Comparison of ENCODE assay signal across 19 cellular contexts in genomic region chr16:90026135-90026534, GRCh38. TPM values are rescaled to one million over a fixed set of nuclear protein-coding genes. Genes with fewer than 3 reads are reported as not detected.
A peak's percentile ranks its signal among the peaks of the same experiment; 100 is the strongest.
DNase-seq lines count a peak whose midpoint lies in the region; ATAC-seq, FAIRE-seq and TF ChIP-seq lines count a peak whose summit lies in the region.
"Had no signal": no experiment of that assay in that cellular context is flagged by ENCODE, and none has a peak within 500 bp of the region (broad histone marks: within the 10 kb centered on the region; RNA-seq: fewer than 3 reads in every experiment).

No MANE protein-coding gene starts in this region.

- H2AFZ ChIP-seq in GM12878 (ENCODE audit: control insufficient read depth, low read depth, low read length), result no peak overlapping the region

- no peak for TF ChIP-seq RAD21 in GM12878 (IDR thresholded peaks at IDR 0.05; ENCODE audit: insufficient read depth, low read depth, low read length)

- FAIRE-seq in GM12878 (lab: Jason Lieb, UNC) (no peak), H54 (lab: Jason Lieb, UNC) (no peak)

- CTCF ChIA-PET in GM12878 (lab: Yijun Ruan, JAX) (no interaction called here), HEK293T (lab: Yijun Ruan, JAX) (no interaction called here)

- H3K36me3 Mint-ChIP-seq in activated naive CD8-positive, alpha-beta T cell treated with anti-CD3 and anti-CD28 coated beads, Interleukin-2, amount 10 ng/mL, durations not matched to agents 7 days and 5 days, result peaks cover 2% of the 10 kb centered on the region
- peaks cover 5% of the 10 kb centered on the region for H3K36me3 Mint-ChIP-seq in activated naive CD8-positive, alpha-beta T cell treated with anti-CD3 and anti-CD28 coated beads, Interleukin-2, amount 50 U/mL, for 24 hours (ENCODE audit: low read depth)

- ATAC-seq in activated naive CD8-positive, alpha-beta T cell treated with anti-CD3 and anti-CD28 coated beads, Interleukin-2, amount 10 ng/mL, durations not matched to agents 7 days and 5 days (ENCODE audit: low read depth), result no peak
- no peak for ATAC-seq in activated naive CD8-positive, alpha-beta T cell treated with anti-CD3 and anti-CD28 coated beads, Interleukin-2, amount 50 U/mL, for 24 hours
- peak; percentile 30; the same call in 2 of the 3 replicates for ATAC-seq in GM12878
- no peak for ATAC-seq in HG02642 (IDR thresholded peaks at IDR 0.05; ENCODE audit: poor library complexity, unreplicated experiment)
- ATAC-seq: sciatic nerve had no signal

- DNase-seq in activated naive CD8-positive, alpha-beta T cell treated with anti-CD3 and anti-CD28 coated beads, Interleukin-2, amount 10 ng/mL, durations not matched to agents 7 days and 5 days, result no peak
- DNase-seq in activated naive CD8-positive, alpha-beta T cell treated with anti-CD3 and anti-CD28 coated beads, Interleukin-2, amount 50 U/mL, for 24 hours, result no peak
- DNase-seq in Kasumi-1 (lab: John Stamatoyannopoulos, UW) (peak; percentile 42 to 51), GM12878 (ENCODE audit: low read depth, low spot score) (no peak), DMS153 treated with DMSO at 0.1 percent for 48 hours (lab: John Stamatoyannopoulos, UW; ENCODE audit: unreplicated experiment) (no peak), HEK293T (ENCODE audit: extremely low spot score) (no peak), H54 (ENCODE audit: insufficient read length, low spot score) (no peak)
- DNase-seq: activated CD4-positive, alpha-beta T cell treated with anti-CD3 and anti-CD28 coated beads, Interleukin-2, amount 50 U/mL, for 1 hour; amygdala; mesenchymal stem cell; NCI-H2081 treated with DMSO at 0.1 percent for 48 hours; SHP77 treated with DMSO at 0.1 percent for 48 hours; stimulated activated CD4-positive, alpha-beta T cell treated with anti-CD3 and anti-CD28 coated beads, Interleukin-2, amount 100 ng/mL, for 48 hours; T1000; thyroid gland had no signal

- no peak for TF ChIP-seq POLR2A in GM12878 (IDR thresholded peaks at IDR 0.05; ENCODE audit: low read depth, low read length)
- no peak for TF ChIP-seq POLR2A in H54 (IDR thresholded peaks at IDR 0.05; ENCODE audit: low read depth, low read length)

- H3K27ac ChIP-seq in GM12878 (ENCODE audit: control insufficient read depth, insufficient read depth), result no peak overlapping the region
- H3K27ac ChIP-seq: neutrophil, thyroid gland had no signal

- H3K27ac Mint-ChIP-seq in activated naive CD8-positive, alpha-beta T cell treated with anti-CD3 and anti-CD28 coated beads, Interleukin-2, amount 10 ng/mL, durations not matched to agents 7 days and 5 days, result no peak overlapping the region
- H3K27ac Mint-ChIP-seq in activated naive CD8-positive, alpha-beta T cell treated with anti-CD3 and anti-CD28 coated beads, Interleukin-2, amount 50 U/mL, for 24 hours, result no peak overlapping the region
- H3K27ac Mint-ChIP-seq: activated T-helper 1 cell treated with anti-CD3 and anti-CD28 coated beads, Interleukin-12 subunit alpha, Interleukin-12 subunit beta, Interleukin-2, Interleukin-4 antibody, amounts not matched to agents 30 ng/mL and 10 ng/mL and 1 ng/mL, durations not matched to agents 14 hours and 24 hours and 36 hours had no signal

- SMC1A ChIA-PET in GM12878 (lab: Charles Lee; ENCODE audit: uncharacterized antibody, unreplicated experiment), result no interaction called here

- TF ChIP-seq EP300 in GM12878 (IDR thresholded peaks at IDR 0.05; ENCODE audit: borderline replicate concordance in 1 of 2, control insufficient read depth in 1 of 2, low read depth in 2 of 2, low read length in 2 of 2), result no peak

- peaks cover 4% of the 10 kb centered on the region for H3K27me3 Mint-ChIP-seq in activated naive CD8-positive, alpha-beta T cell treated with anti-CD3 and anti-CD28 coated beads, Interleukin-2, amount 10 ng/mL, durations not matched to agents 7 days and 5 days
- no peaks in the 10 kb centered on the region for H3K27me3 Mint-ChIP-seq in activated naive CD8-positive, alpha-beta T cell treated with anti-CD3 and anti-CD28 coated beads, Interleukin-2, amount 50 U/mL, for 24 hours

- H3K9me3 Mint-ChIP-seq in activated naive CD8-positive, alpha-beta T cell treated with anti-CD3 and anti-CD28 coated beads, Interleukin-2, amount 10 ng/mL, durations not matched to agents 7 days and 5 days, result peaks cover 2% of the 10 kb centered on the region
- H3K9me3 Mint-ChIP-seq in activated naive CD8-positive, alpha-beta T cell treated with anti-CD3 and anti-CD28 coated beads, Interleukin-2, amount 50 U/mL, for 24 hours, result peaks cover 5% of the 10 kb centered on the region

- H3K4me3 ChIP-seq in GM12878, result no peak overlapping the region
- H3K4me3 ChIP-seq: thyroid gland had no signal

- no peak for TF ChIP-seq CTCF in GM12878 (IDR thresholded peaks at IDR 0.05 in 2 of 3, conservative IDR thresholded peaks at IDR 0.05 in 1 of 3; ENCODE audit: control insufficient read depth in 2 of 3, extremely low read depth in 1 of 3, insufficient read depth in 1 of 3, low read depth in 3 of 3, low read length in 3 of 3)

- WGBS in GM12878 (ENCODE audit: insufficient coverage, insufficient replicate concordance, low lambda C conversion rate, missing lambda C conversion rate), result 11% methylated on average over 8 of the region's 8 CpGs

- no peak overlapping the region for H3K9ac ChIP-seq in GM12878 (ENCODE audit: control insufficient read depth, insufficient read depth, low read length)

- H3K4me1 Mint-ChIP-seq in activated naive CD8-positive, alpha-beta T cell treated with anti-CD3 and anti-CD28 coated beads, Interleukin-2, amount 10 ng/mL, durations not matched to agents 7 days and 5 days, result peaks cover 17% of the 10 kb centered on the region
- peaks cover 17% of the 10 kb centered on the region for H3K4me1 Mint-ChIP-seq in activated naive CD8-positive, alpha-beta T cell treated with anti-CD3 and anti-CD28 coated beads, Interleukin-2, amount 50 U/mL, for 24 hours

- BruUV-seq in GM12878 (replicated peaks; lab: Mats Ljungman, UMichigan), result no TSS peak

- peak overlapping the region; percentile 2 for H3K4me3 Mint-ChIP-seq in activated naive CD8-positive, alpha-beta T cell treated with anti-CD3 and anti-CD28 coated beads, Interleukin-2, amount 10 ng/mL, durations not matched to agents 7 days and 5 days
- no peak overlapping the region for H3K4me3 Mint-ChIP-seq in activated naive CD8-positive, alpha-beta T cell treated with anti-CD3 and anti-CD28 coated beads, Interleukin-2, amount 50 U/mL, for 24 hours
- H3K4me3 Mint-ChIP-seq: activated T-helper 1 cell treated with anti-CD3 and anti-CD28 coated beads, Interleukin-12 subunit alpha, Interleukin-12 subunit beta, Interleukin-2, Interleukin-4 antibody, amounts not matched to agents 30 ng/mL and 10 ng/mL and 1 ng/mL, durations not matched to agents 14 hours and 24 hours and 36 hours had no signal

- no peaks in the 10 kb centered on the region for H3K9me3 ChIP-seq in GM12878 (replicated peaks; ENCODE audit: control insufficient read depth, insufficient read depth, low read length)
- H3K9me3 ChIP-seq: neutrophil, thyroid gland had no signal

- no peaks in the 10 kb centered on the region for H3K27me3 ChIP-seq in GM12878 (replicated peaks in 1 of 2; ENCODE audit: control insufficient read depth in 2 of 2, insufficient read depth in 2 of 2, low read length in 1 of 2)
- H3K27me3 ChIP-seq: neutrophil, thyroid gland had no signal

- in situ Hi-C loops in GM12878 (cut with MboI), result no loop called here

- RAD21 ChIA-PET in GM12878 (lab: Charles Lee; ENCODE audit: unreplicated experiment), result no interaction called here

- no peaks in the 10 kb centered on the region for H4K20me1 ChIP-seq in GM12878 (ENCODE audit: control insufficient read depth, insufficient read depth)

- H3K4me1 ChIP-seq in GM12878 (ENCODE audit: control insufficient read depth, insufficient read depth, low read length), result no peaks in the 10 kb centered on the region

- intact Hi-C loops in GM12878 (cut with micrococcal nuclease; ENCODE audit: unreplicated experiment), result no loop called here

- H3K36me3 ChIP-seq in GM12878 (ENCODE audit: control insufficient read depth in 2 of 2, insufficient read depth in 2 of 2, low read length in 1 of 2), result no peaks in the 10 kb centered on the region
- H3K36me3 ChIP-seq: neutrophil had no signal

- H3K4me2 ChIP-seq in GM12878 (ENCODE audit: control insufficient read depth, insufficient read depth), result no peak overlapping the region

- no peaks in the 10 kb centered on the region for H3K79me2 ChIP-seq in GM12878 (ENCODE audit: control insufficient read depth, insufficient read depth, low read length)

- POLR2A ChIA-PET in activated naive CD8-positive, alpha-beta T cell treated with anti-CD3 and anti-CD28 coated beads, Interleukin-2, amount 10 ng/mL, durations not matched to agents 7 days and 5 days (lab: Charles Lee), result no interaction called here
- POLR2A ChIA-PET in GM12878 (lab: Charles Lee), result interaction anchor here (0.7 kb wide), 3 partner anchors 9 to 71 kb away, joined by 4 to 5 read pairs (median 5); no protein-coding TSS in a partner anchor
- POLR2A ChIA-PET in HEK293T (lab: Yijun Ruan, JAX), result interaction anchor here (0.8 kb wide), 1 partner anchor 9 kb away, joined by 3 read pairs; no protein-coding TSS in a partner anchor

RNA-seq across cellular contexts. Expression of gene DBNDD1, which starts 6.9 kb away (rescaled TPM):
- total RNA-seq in activated naive CD8-positive, alpha-beta T cell treated with anti-CD3 and anti-CD28 coated beads, Interleukin-2, amount 10 ng/mL, durations not matched to agents 7 days and 5 days, result 1 to 10 TPM in 1 of 2 experiments, under 1 TPM in 1; 0.62 to 1.2 TPM
- 3.7 and 4.0 TPM in 2 replicates for total RNA-seq in GM12878 (2013; cell fraction: nucleolus; rRNA removed)
- 0.45 and 0.54 TPM in 2 replicates for total RNA-seq in GM12878 (2014; rRNA removed)
- 0.63 and 0.92 TPM in 2 replicates for total RNA-seq in GM12878 (2014; rRNA removed; fragmentation: Illumina TruSeq; extraction: Trizol)
- 1.3 and 1.5 TPM in 2 replicates for total RNA-seq in GM12878 (2021)
- polyA plus RNA-seq in GM12878 (2011; ENCODE audit: low read depth), result 2.5 TPM
- 2.8 and 4.6 TPM in 2 replicates for polyA plus RNA-seq in GM12878 (2011; rRNA removed)
- 9.2 and 9.6 TPM in 2 replicates for polyA plus RNA-seq in GM12878 (2011; cell fraction: cytosol; rRNA removed)
- 5.9 and 10.9 TPM in 2 replicates for polyA plus RNA-seq in GM12878 (2011; cell fraction: nucleus; rRNA removed)
- polyA plus RNA-seq in GM12878 (2012), result 2.4 and 3.7 TPM in 2 replicates
- 0.70 and 0.91 TPM in 2 replicates for polyA plus RNA-seq in GM12878 (2014; fragmentation: Illumina TruSeq; extraction: Trizol)
- polyA plus RNA-seq in GM12878 (2014; fragmentation: Nextera tagmentation; extraction: Ambion mirVana), result under 1 TPM; 0.06 to 0.09 TPM
- 1.4 and 2.4 TPM in 2 replicates for polyA plus RNA-seq in GM12878 (2014; rRNA removed)
- under 1 TPM; 0.28 to 0.48 TPM for polyA plus RNA-seq in GM12878 (2016; fragmentation: Nextera tagmentation; extraction: Ambion mirVana)
- 2.0 and 7.6 TPM in 2 replicates for polyA minus RNA-seq in GM12878 (2011; rRNA and poly(A)+ RNA removed)
- polyA minus RNA-seq in GM12878 (2011; cell fraction: cytosol; rRNA and poly(A)+ RNA removed), result 2.8 TPM in 2 replicates
- 2.4 and 2.6 TPM in 2 replicates for polyA minus RNA-seq in GM12878 (2011; cell fraction: nucleus; rRNA and poly(A)+ RNA removed)

RNA-seq across cellular contexts. Expression of gene PRDM7, which starts 51.0 kb away (rescaled TPM):
- not detected for total RNA-seq in activated naive CD8-positive, alpha-beta T cell treated with anti-CD3 and anti-CD28 coated beads, Interleukin-2, amount 10 ng/mL, durations not matched to agents 7 days and 5 days
- not detected in 2 replicates for total RNA-seq in GM12878 (2013; cell fraction: nucleolus; rRNA removed)
- total RNA-seq in GM12878 (2014; rRNA removed) (not detected in 2 replicates), GM12878 (2014; rRNA removed; fragmentation: Illumina TruSeq; extraction: Trizol) (not detected in 2 replicates), GM12878 (2021) (not detected in 2 replicates)
- polyA plus RNA-seq in GM12878 (2011; ENCODE audit: low read depth), result not detected
- polyA plus RNA-seq in GM12878 (2011; rRNA removed) (not detected in 2 replicates), GM12878 (2014; fragmentation: Illumina TruSeq; extraction: Trizol) (not detected in 2 replicates), GM12878 (2014; fragmentation: Nextera tagmentation; extraction: Ambion mirVana) (not detected), GM12878 (2014; rRNA removed) (not detected in 2 replicates), GM12878 (2016; fragmentation: Nextera tagmentation; extraction: Ambion mirVana) (not detected)
- not detected in 2 replicates for polyA plus RNA-seq in GM12878 (2011; cell fraction: cytosol; rRNA removed)
- not detected in 2 replicates for polyA plus RNA-seq in GM12878 (2011; cell fraction: nucleus; rRNA removed)
- not detected in 2 replicates for polyA plus RNA-seq in GM12878 (2012)
- not detected in 2 replicates for polyA minus RNA-seq in GM12878 (2011; rRNA and poly(A)+ RNA removed)
- not detected in 2 replicates for polyA minus RNA-seq in GM12878 (2011; cell fraction: cytosol; rRNA and poly(A)+ RNA removed)
- not detected in 2 replicates for polyA minus RNA-seq in GM12878 (2011; cell fraction: nucleus; rRNA and poly(A)+ RNA removed)
- total RNA-seq: activated T-helper 1 cell treated with anti-CD3 and anti-CD28 coated beads, Interleukin-12 subunit alpha, Interleukin-12 subunit beta, Interleukin-2, Interleukin-4 antibody, amounts not matched to agents 30 ng/mL and 10 ng/mL and 1 ng/mL, durations not matched to agents 14 hours and 24 hours and 36 hours; sciatic nerve; thyroid gland had no signal

Comparison
In these comparisons a context has a peak if more than half of its experiments do, and no peak if none do; other contexts are left out.
1. DNase-seq: peak in Kasumi-1 (2 of 2); none in activated naive CD8-positive, alpha-beta T cell treated with anti-CD3 and anti-CD28 coated beads, Interleukin-2, amount 10 ng/mL, durations not matched to agents 7 days and 5 days (single experiment), activated naive CD8-positive, alpha-beta T cell treated with anti-CD3 and anti-CD28 coated beads, Interleukin-2, amount 50 U/mL, for 24 hours (single experiment), GM12878 (single experiment), DMS153 treated with DMSO at 0.1 percent for 48 hours (single experiment), HEK293T (single experiment) and H54 (single experiment).